8 cellular contexts compared by ENCODE assay signal in genomic region chr5:73497537-73498056, GRCh38. TPM values are rescaled to one million over a fixed set of nuclear protein-coding genes. Genes with fewer than 3 reads are reported as not detected.
DNase-seq lines count a peak whose midpoint lies in the region; ATAC-seq and TF ChIP-seq lines count a peak whose summit lies in the region.

No MANE protein-coding gene starts in this region.

- H3K4me1 Mint-ChIP-seq in activated T-cell treated with anti-CD3 and anti-CD28 coated beads, Interleukin-2, amount 50 U/mL, for 72 hours (ENCODE audit: low read depth): peaks cover 48% of the 10 kb centered on the region
- peaks cover 38 to 54% of the 10 kb centered on the region in 2 donors for H3K4me1 Mint-ChIP-seq in immature natural killer cell

- H3K4me3 Mint-ChIP-seq in activated T-cell treated with anti-CD3 and anti-CD28 coated beads, Interleukin-2, amount 50 U/mL, for 72 hours: peak overlapping the region; percentile 98 to 99
- H3K4me3 Mint-ChIP-seq in immature natural killer cell: peak overlapping the region; percentile 96 to 98 (median 96)

- peak overlapping the region; percentile 91 for H3K27ac ChIP-seq in substantia nigra (ENCODE audit: low read depth, low read length, poor library complexity, severe bottlenecking)

- H3K36me3 Mint-ChIP-seq in activated T-cell treated with anti-CD3 and anti-CD28 coated beads, Interleukin-2, amount 50 U/mL, for 72 hours (ENCODE audit: insufficient read depth in 2 of 2): peaks cover 8 to 25% of the 10 kb centered on the region in 2 donors
- peaks cover 30 to 34% of the 10 kb centered on the region in 2 donors for H3K36me3 Mint-ChIP-seq in activated naive CD4-positive, alpha-beta T cell treated with anti-CD3 and anti-CD28 coated beads, Interleukin-2, amount 50 U/mL, for 72 hours
- peaks cover 0 to 15% (median 7%) of the 10 kb centered on the region in 3 donors for H3K36me3 Mint-ChIP-seq in immature natural killer cell

- no peak for ATAC-seq in activated T-cell treated with anti-CD3 and anti-CD28 coated beads, Interleukin-2, amount 50 U/mL, for 72 hours (replicated peaks in 1 of 2)
- ATAC-seq in activated naive CD4-positive, alpha-beta T cell treated with anti-CD3 and anti-CD28 coated beads, Interleukin-2, amount 50 U/mL, for 72 hours: peak in 1 of 2 donors; percentile 6
- no peak for ATAC-seq in GM19328 (IDR thresholded peaks at IDR 0.05; ENCODE audit: unreplicated experiment)

- no peak for DNase-seq in activated T-cell treated with anti-CD3 and anti-CD28 coated beads, Interleukin-2, amount 50 U/mL, for 72 hours
- no peak for DNase-seq in activated T-cell treated with anti-CD3 and anti-CD28 coated beads, Interleukin-2, amount 50 U/mL, for 1 hour
- no peak for DNase-seq in activated naive CD4-positive, alpha-beta T cell treated with anti-CD3 and anti-CD28 coated beads, Interleukin-2, amount 50 U/mL, for 72 hours (ENCODE audit: low spot score in 2 of 2)
- DNase-seq in immature natural killer cell (no peak), substantia nigra (lab: John Stamatoyannopoulos, UW) (peak in 1 of 49 donors; percentile 41), AG20443 (ENCODE audit: low spot score) (no peak), GM10266 (ENCODE audit: extremely low spot score) (no peak)

- H3K9me3 Mint-ChIP-seq in activated T-cell treated with anti-CD3 and anti-CD28 coated beads, Interleukin-2, amount 50 U/mL, for 72 hours: no peaks in the 10 kb centered on the region
- no peaks in the 10 kb centered on the region for H3K9me3 Mint-ChIP-seq in activated naive CD4-positive, alpha-beta T cell treated with anti-CD3 and anti-CD28 coated beads, Interleukin-2, amount 50 U/mL, for 72 hours
- H3K9me3 Mint-ChIP-seq in immature natural killer cell: peaks cover 0 to 4% (median 0%) of the 10 kb centered on the region in 6 donors

- no peak for TF ChIP-seq CTCF in GM10266 (IDR thresholded peaks at IDR 0.05; ENCODE audit: control insufficient read depth, insufficient read depth, low read depth, missing control alignments)

- H3K27ac Mint-ChIP-seq in activated T-cell treated with anti-CD3 and anti-CD28 coated beads, Interleukin-2, amount 50 U/mL, for 72 hours: peak overlapping the region; percentile 94
- peak overlapping the region; percentile 99 for H3K27ac Mint-ChIP-seq in activated naive CD4-positive, alpha-beta T cell treated with anti-CD3 and anti-CD28 coated beads, Interleukin-2, amount 50 U/mL, for 72 hours
- peak overlapping the region; percentile 95 to 98 (median 97) for H3K27ac Mint-ChIP-seq in immature natural killer cell

- peaks cover 14% of the 10 kb centered on the region for H3K27me3 Mint-ChIP-seq in activated T-cell treated with anti-CD3 and anti-CD28 coated beads, Interleukin-2, amount 50 U/mL, for 72 hours (ENCODE audit: low read depth)
- H3K27me3 Mint-ChIP-seq in immature natural killer cell (ENCODE audit: low read depth in 3 of 3): peaks cover 6 to 23% (median 10%) of the 10 kb centered on the region in 3 donors

RNA-seq across cellular contexts. Expression of gene BTF3, which starts 0.6 kb away (rescaled TPM):
- total RNA-seq in activated T-cell treated with anti-CD3 and anti-CD28 coated beads, Interleukin-2, amount 50 U/mL, for 72 hours: 1,000 to 10,000 TPM; 1,036 to 1,053 TPM
- total RNA-seq in activated naive CD4-positive, alpha-beta T cell treated with anti-CD3 and anti-CD28 coated beads, Interleukin-2, amount 50 U/mL, for 72 hours: 100 to 1,000 TPM; 971 TPM
- 100 to 1,000 TPM; 483 to 591 (median 494) TPM for polyA plus RNA-seq in immature natural killer cell

RNA-seq across cellular contexts. Expression of gene FOXD1, which starts 49.0 kb away (rescaled TPM):
- 1 to 10 TPM in 1 of 2 donors, under 1 TPM in 1; 0.55 to 1.0 TPM for total RNA-seq in activated T-cell treated with anti-CD3 and anti-CD28 coated beads, Interleukin-2, amount 50 U/mL, for 72 hours
- total RNA-seq in activated naive CD4-positive, alpha-beta T cell treated with anti-CD3 and anti-CD28 coated beads, Interleukin-2, amount 50 U/mL, for 72 hours: under 1 TPM in 1 of 2 donors, not detected in 1; 0.78 TPM
- polyA plus RNA-seq in immature natural killer cell: not detected
